8 cellular contexts compared by ENCODE assay signal in the genomic region with DNA sequence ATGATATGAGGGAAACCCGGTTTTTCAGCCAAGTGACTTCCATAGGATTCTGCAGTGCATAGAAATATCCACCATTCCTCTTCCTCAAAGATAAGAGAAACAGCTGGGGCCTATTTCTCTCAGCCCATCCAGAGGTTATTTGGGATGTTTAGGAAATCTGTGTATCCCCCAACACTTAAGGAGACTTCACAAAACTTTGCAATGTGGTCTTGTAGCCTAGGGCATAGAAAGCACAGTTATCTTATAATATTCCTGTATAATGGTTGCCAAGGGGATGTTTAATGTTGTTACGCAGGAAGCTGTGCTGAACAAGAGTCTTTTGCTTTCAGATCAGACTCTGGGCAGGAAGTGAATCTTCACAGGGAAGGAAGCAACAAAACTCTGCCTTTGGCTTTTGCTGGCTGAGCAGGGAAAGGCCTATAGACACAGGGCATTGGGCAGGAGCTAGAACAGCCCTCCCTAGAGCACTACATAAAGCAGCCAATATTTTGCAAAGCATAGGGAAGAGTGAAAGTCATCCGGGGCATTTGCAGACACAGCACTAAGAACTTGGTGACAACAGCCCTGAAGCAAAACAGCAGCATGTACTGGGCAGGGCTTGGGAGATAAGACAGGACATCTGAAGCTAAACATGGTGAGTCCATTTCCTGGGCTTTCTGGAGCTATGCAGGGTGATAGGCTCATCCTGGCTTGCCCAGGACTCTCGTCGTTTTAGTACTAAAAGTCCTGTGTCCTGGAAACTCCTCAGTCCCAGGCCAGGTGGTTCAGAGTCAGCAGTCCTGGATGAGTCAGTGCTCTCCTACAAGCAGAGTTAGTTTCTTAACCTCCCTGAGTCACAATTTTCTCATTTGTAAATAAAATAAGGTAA. TPM values are rescaled to one million over a fixed set of nuclear protein-coding genes. Genes with fewer than 3 reads are reported as not detected.
DNase-seq lines count a peak whose midpoint lies in the region; ATAC-seq and TF ChIP-seq lines count a peak whose summit lies in the region.

No MANE protein-coding gene starts in this region.

- H2AFZ ChIP-seq in mesenchymal stem cell (ENCODE audit: low read depth, low read length) = peak overlapping the region; percentile 72

- H3K9me3 Mint-ChIP-seq in chondrocyte (ENCODE audit: low read depth) = peaks cover 11% of the 10 kb centered on the region

- ATAC-seq in activated CD4-positive, CD25-positive, alpha-beta regulatory T cell treated with anti-CD3 and anti-CD28 coated beads, Interleukin-2, amount 50 U/mL, for 24 hours = peak; percentile 82 to 83
- no peak for ATAC-seq in GM21723 (IDR thresholded peaks at IDR 0.05; ENCODE audit: unreplicated experiment)
- ATAC-seq in GM18502 (IDR thresholded peaks at IDR 0.05; ENCODE audit: poor library complexity, unreplicated experiment) = no peak
- ATAC-seq in GM18498 (IDR thresholded peaks at IDR 0.05; ENCODE audit: unreplicated experiment) = no peak

- H3K4me2 ChIP-seq in mesenchymal stem cell (ENCODE audit: low read length, poor library complexity, severe bottlenecking) = peak overlapping the region; percentile 1

- peaks cover 4% of the 10 kb centered on the region for H3K36me3 Mint-ChIP-seq in chondrocyte (ENCODE audit: low read depth)

- H2BK120ac ChIP-seq in mesenchymal stem cell (ENCODE audit: low read depth, low read length) = peak overlapping the region; percentile 27

- WGBS in mesenchymal stem cell = 15% methylated on average over 4 of the region's 5 CpGs

- H3K4me3 Mint-ChIP-seq in chondrocyte (ENCODE audit: unreplicated experiment) = peak overlapping the region; percentile 46

- H3K79me1 ChIP-seq in mesenchymal stem cell (replicated peaks; ENCODE audit: low read length, poor library complexity, severe bottlenecking) = peaks cover 4% of the 10 kb centered on the region

- peaks cover 0 to 23% of the 10 kb centered on the region in 2 experiments for H3K27me3 ChIP-seq in mesenchymal stem cell (ENCODE audit: control insufficient read depth in 1 of 2, insufficient read depth in 1 of 2, low read length in 2 of 2)

- peak overlapping the region in 1 of 2 experiments; percentile 38 for H2BK12ac ChIP-seq in mesenchymal stem cell (ENCODE audit: low read length in 2 of 2)

- peak overlapping the region in 1 of 2 experiments; percentile 47 for H3K4ac ChIP-seq in mesenchymal stem cell (ENCODE audit: low read depth in 1 of 2, low read length in 2 of 2)

- H3K27me3 Mint-ChIP-seq in chondrocyte (ENCODE audit: low read depth) = peaks cover 6% of the 10 kb centered on the region

- peak overlapping the region; percentile 94 for H4K8ac ChIP-seq in mesenchymal stem cell (ENCODE audit: low read length)

- peak overlapping the region; percentile 2 to 76 for H3K18ac ChIP-seq in mesenchymal stem cell (ENCODE audit: low read depth in 1 of 2, low read length in 2 of 2)

- CTCF ChIA-PET in RWPE1 (lab: Yijun Ruan, JAX) = no interaction called here

- H3K14ac ChIP-seq in mesenchymal stem cell (ENCODE audit: low read length in 2 of 2) = no peak overlapping the region

- H3K9me3 ChIP-seq in mesenchymal stem cell (ENCODE audit: control insufficient read depth, low read length) = peaks cover 20% of the 10 kb centered on the region

- H2BK15ac ChIP-seq in mesenchymal stem cell (ENCODE audit: low read depth, poor library complexity, severe bottlenecking) = no peak overlapping the region

- peaks cover 30% of the 10 kb centered on the region for H3K4me1 Mint-ChIP-seq in chondrocyte (ENCODE audit: low read depth)

- H3K36me3 ChIP-seq in mesenchymal stem cell (ENCODE audit: control insufficient read depth in 1 of 2, insufficient read depth in 2 of 2, low read depth in 1 of 2, low read length in 2 of 2) = no peaks in the 10 kb centered on the region

- TF ChIP-seq CTCF in RWPE1 (conservative IDR thresholded peaks at IDR 0.05; ENCODE audit: low read depth) = no peak
- no peak for TF ChIP-seq CTCF in chondrocyte (IDR thresholded peaks at IDR 0.05)

- no peak for DNase-seq in activated CD4-positive, CD25-positive, alpha-beta regulatory T cell (lab: John Stamatoyannopoulos, UW)
- DNase-seq in RWPE1 (ENCODE audit: low spot score) = peak; percentile 81
- DNase-seq in chondrocyte (ENCODE audit: low spot score) = no peak
- DNase-seq in mesenchymal stem cell = peak; percentile 89

- POLR2A ChIA-PET in RWPE1 (lab: Yijun Ruan, JAX; ENCODE audit: low non-redundant PET) = no interaction called here

- peak overlapping the region in 1 of 2 experiments; percentile 11 for H3K4me3 ChIP-seq in mesenchymal stem cell (ENCODE audit: insufficient read depth in 1 of 2, low read depth in 1 of 2, low read length in 2 of 2)

- H3K27ac ChIP-seq in RWPE1 (peak overlapping the region; percentile 97), mesenchymal stem cell (ENCODE audit: low read length, poor library complexity, severe bottlenecking) (peak overlapping the region; percentile 94)

- peak overlapping the region; percentile 91 for H2BK5ac ChIP-seq in mesenchymal stem cell (ENCODE audit: low read depth, low read length, poor library complexity, severe bottlenecking)

- H2AK5ac ChIP-seq in mesenchymal stem cell (ENCODE audit: low read length, severe bottlenecking) = peak overlapping the region; percentile 74

- H3K23ac ChIP-seq in mesenchymal stem cell (ENCODE audit: low read length in 2 of 2) = no peak overlapping the region

- no peak overlapping the region for H4K91ac ChIP-seq in mesenchymal stem cell (ENCODE audit: low read length)

- peak overlapping the region; percentile 71 for H3K9ac ChIP-seq in mesenchymal stem cell (ENCODE audit: low read length)

- peak overlapping the region; percentile 98 for H3K27ac Mint-ChIP-seq in chondrocyte (ENCODE audit: unreplicated experiment)

- peaks cover 14% of the 10 kb centered on the region for H3K4me1 ChIP-seq in mesenchymal stem cell (ENCODE audit: control insufficient read depth, insufficient read depth, low read depth, low read length)

RNA-seq across cellular contexts. Expression of a gene that starts 18.7 kb away (rescaled TPM):
- 3.1 to 4.1 TPM (median 3.7 TPM) in 3 replicates for total RNA-seq in chondrocyte
- polyA plus RNA-seq in mesenchymal stem cell (2013, experiment 1 of 2) = 0.10 TPM
- polyA plus RNA-seq in mesenchymal stem cell (2013, experiment 2 of 2) = 0.07 TPM

RNA-seq across cellular contexts. Expression of a gene that starts 41.9 kb away (rescaled TPM):
- total RNA-seq in chondrocyte = not detected in 3 replicates
- 0.01 TPM for polyA plus RNA-seq in mesenchymal stem cell (2013, experiment 1 of 2)
- not detected for polyA plus RNA-seq in mesenchymal stem cell (2013, experiment 2 of 2)

Comparison
In these comparisons a context has a peak if more than half of its experiments do, and no peak if none do; other contexts are left out.
1. ATAC-seq: peak in activated CD4-positive, CD25-positive, alpha-beta regulatory T cell treated with anti-CD3 and anti-CD28 coated beads, Interleukin-2, amount 50 U/mL, for 24 hours (2 of 2); none in GM21723 (single experiment), GM18502 (single experiment) and GM18498 (single experiment).
2. DNase-seq: peak in RWPE1 (single experiment) and mesenchymal stem cell (single experiment); none in activated CD4-positive, CD25-positive, alpha-beta regulatory T cell (0 of 4) and chondrocyte (single experiment).